Comparison of ENCODE assay signal across 12 cellular contexts in genomic region chr6:19465760-19466159, GRCh38.
DNase-seq lines count a peak whose midpoint lies in the region; ATAC-seq, FAIRE-seq and TF ChIP-seq lines count a peak whose summit lies in the region.
"Had no signal": no experiment of that assay in that cellular context is flagged by ENCODE, and none has a peak within 500 bp of the region (broad histone marks: within the 10 kb centered on the region; RNA-seq: fewer than 3 reads in every experiment).

No MANE protein-coding gene starts in this region.

- no peak for FAIRE-seq in RCC 7860 (lab: Jason Lieb, UNC)

- TF ChIP-seq CTCF in epithelial cell of esophagus (IDR thresholded peaks at IDR 0.05; ENCODE audit: insufficient read depth, low read depth, low read length, missing control alignments) (no peak), progenitor cell of endocrine pancreas (IDR thresholded peaks at IDR 0.05; ENCODE audit: unreplicated experiment) (no peak)

- no peak overlapping the region for H3K4me3 ChIP-seq in epithelial cell of esophagus (ENCODE audit: low read length)

- H3K4me1 Mint-ChIP-seq in progenitor cell of endocrine pancreas (ENCODE audit: low read depth) = peaks cover 17% of the 10 kb centered on the region

- H3K4me3 Mint-ChIP-seq in progenitor cell of endocrine pancreas (ENCODE audit: low read depth) = no peak overlapping the region
- H3K4me3 Mint-ChIP-seq: effector memory CD8-positive, alpha-beta T cell; stimulated activated naive CD8-positive, alpha-beta T cell treated with anti-CD3 and anti-CD28 coated beads, Interleukin-15, Interleukin-2, amounts not matched to agents 100 ng/mL and 50 ng/mL, for 24 hours had no signal

- intact Hi-C loops in left ventricle myocardium superior (cut with micrococcal nuclease) = no loop called here

- no peaks in the 10 kb centered on the region for H3K9me3 Mint-ChIP-seq in progenitor cell of endocrine pancreas (ENCODE audit: low read depth)
- H3K9me3 Mint-ChIP-seq: effector memory CD8-positive, alpha-beta T cell; stimulated activated naive CD8-positive, alpha-beta T cell treated with anti-CD3 and anti-CD28 coated beads, Interleukin-15, Interleukin-2, amounts not matched to agents 100 ng/mL and 50 ng/mL, for 24 hours had no signal

- ATAC-seq in GM18519 (IDR thresholded peaks at IDR 0.05; ENCODE audit: low FRiP score, unreplicated experiment) = no peak
- no peak for ATAC-seq in left ventricle myocardium superior
- ATAC-seq: effector memory CD8-positive, alpha-beta T cell had no signal

- no peaks in the 10 kb centered on the region for H3K36me3 Mint-ChIP-seq in progenitor cell of endocrine pancreas (ENCODE audit: insufficient read depth)

- H3K27ac Mint-ChIP-seq in progenitor cell of endocrine pancreas = peak overlapping the region; percentile 82
- H3K27ac Mint-ChIP-seq: effector memory CD8-positive, alpha-beta T cell; stimulated activated naive CD8-positive, alpha-beta T cell treated with anti-CD3 and anti-CD28 coated beads, Interleukin-15, Interleukin-2, amounts not matched to agents 100 ng/mL and 50 ng/mL, for 24 hours had no signal

- no peaks in the 10 kb centered on the region for H3K27me3 Mint-ChIP-seq in progenitor cell of endocrine pancreas
- H3K27me3 Mint-ChIP-seq: effector memory CD8-positive, alpha-beta T cell; stimulated activated naive CD8-positive, alpha-beta T cell treated with anti-CD3 and anti-CD28 coated beads, Interleukin-15, Interleukin-2, amounts not matched to agents 100 ng/mL and 50 ng/mL, for 24 hours had no signal

- DNase-seq in DMS79 (lab: John Stamatoyannopoulos, UW) = peak; percentile 91
- DNase-seq in NCI-H2029 (lab: John Stamatoyannopoulos, UW) = peak; percentile 55
- DNase-seq in epithelial cell of esophagus (ENCODE audit: low read depth) = peak; percentile 20
- DNase-seq in progenitor cell of endocrine pancreas (ENCODE audit: low spot score, unreplicated experiment) = no peak
- no peak for DNase-seq in RCC 7860 (ENCODE audit: low spot score)
- DNase-seq in ureter (ENCODE audit: low spot score) = no peak
- no peak for DNase-seq in left ventricle myocardium superior
- DNase-seq: activated effector memory CD4-positive, alpha-beta T cell treated with Interleukin-2 at 50 U/mL for 16 hours; effector memory CD8-positive, alpha-beta T cell; WERI-Rb-1 had no signal

Comparison
In these comparisons a context has a peak if more than half of its experiments do, and no peak if none do; other contexts are left out.
1. DNase-seq: peak in DMS79 (single experiment), NCI-H2029 (single experiment) and epithelial cell of esophagus (single experiment); none in progenitor cell of endocrine pancreas (single experiment), RCC 7860 (single experiment), ureter (single experiment) and left ventricle myocardium superior (single experiment).